ENCODE assay signal across 1 cellular context in the genomic region with DNA sequence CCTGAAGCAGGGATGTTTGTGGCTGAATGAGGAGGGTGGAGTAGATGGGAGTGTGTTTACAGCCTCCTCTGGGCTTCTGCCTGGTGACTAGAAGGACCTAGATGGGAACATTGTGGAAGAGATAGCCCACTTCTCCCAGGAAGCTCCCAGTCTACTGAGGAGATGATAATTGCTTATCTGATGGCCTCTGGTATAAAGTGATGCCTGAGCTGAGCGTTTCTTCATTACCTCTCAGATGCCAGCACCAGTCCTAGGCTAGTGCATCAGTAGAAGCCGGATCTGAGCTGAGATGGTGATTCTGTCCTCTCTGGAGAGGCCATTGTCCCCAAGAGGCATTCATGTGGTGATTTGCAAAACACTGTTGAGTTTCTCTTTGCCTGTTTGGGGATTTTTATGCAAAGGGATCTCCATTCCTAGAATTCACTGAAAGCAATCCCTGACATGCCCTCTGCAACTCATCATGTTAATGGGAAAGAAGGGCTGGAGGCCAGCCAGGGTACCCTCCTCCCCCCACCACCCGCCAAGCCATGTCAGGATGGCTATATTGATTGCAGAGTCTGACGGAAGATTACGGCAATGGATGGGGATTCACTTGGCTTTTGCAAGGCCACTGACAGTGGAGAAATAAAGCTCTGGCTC.
TF ChIP-seq lines count a peak whose summit lies in the region.

No MANE protein-coding gene starts in this region.

TF ChIP-seq in GM23338, 12 proteins besides CTCF, POLR2A, EP300 and RAD21 (continued from another document):
- TF ChIP-seq ZNF462 (CRISPR knock-in tag; IDR thresholded peaks at IDR 0.05) (peak; percentile 100), STAT1 (IDR thresholded peaks at IDR 0.05; ENCODE audit: unreplicated experiment) (no peak), ZNF114 (CRISPR knock-in tag; IDR thresholded peaks at IDR 0.05) (peak; percentile 32; the same call in 1 of the 2 replicates)
TF ChIP-seq in GM23338: peak in this region for 3.
